In genomic region chr3:59808431-59808830, GRCh38 we compare ENCODE assay signal across 1 cellular context.
TF ChIP-seq lines count a peak whose summit lies in the region.

No MANE protein-coding gene starts in this region.

TF ChIP-seq in IMR-90, 13 proteins besides CTCF, POLR2A, EP300 and RAD21 (continued from another document):
- TF ChIP-seq SMC3 (IDR thresholded peaks at IDR 0.05; ENCODE audit: low read depth, low read length) (no peak), BHLHE40 (IDR thresholded peaks at IDR 0.05; ENCODE audit: low read depth, low read length) (no peak), ELK1 (IDR thresholded peaks at IDR 0.05; ENCODE audit: borderline replicate concordance, low read depth, low read length) (no peak), CHD1 (IDR thresholded peaks at IDR 0.05; ENCODE audit: low read depth, low read length) (no peak), CEBPB (IDR thresholded peaks at IDR 0.05; ENCODE audit: low read depth, low read length) (no peak), RCOR1 (IDR thresholded peaks at IDR 0.05; ENCODE audit: insufficient replicate concordance, low read length) (no peak)
